7 cellular contexts compared by ENCODE assay signal in genomic region chr12:13864081-13864673, GRCh38.
DNase-seq lines count a peak whose midpoint lies in the region; ATAC-seq and TF ChIP-seq lines count a peak whose summit lies in the region.

No MANE protein-coding gene starts in this region.

- 13 to 14% methylated on average over 9 of the region's 9 CpGs for WGBS in body of pancreas, 2 donors

- H3K36me3 Mint-ChIP-seq in immature natural killer cell, result no peaks in the 10 kb centered on the region

- no peak for TF ChIP-seq POLR2A in body of pancreas (IDR thresholded peaks at IDR 0.05)

- H3K27me3 ChIP-seq in body of pancreas, result no peaks in the 10 kb centered on the region

- no peaks in the 10 kb centered on the region for H3K4me1 ChIP-seq in body of pancreas

- peak; percentile 70 to 84 (median 81) for TF ChIP-seq CTCF in body of pancreas (IDR thresholded peaks at IDR 0.05)

- H3K4me1 Mint-ChIP-seq in immature natural killer cell, result no peaks in the 10 kb centered on the region

- H3K27ac ChIP-seq in body of pancreas, result no peak overlapping the region

- H3K9me3 ChIP-seq in body of pancreas, result no peaks in the 10 kb centered on the region

- H3K9me3 Mint-ChIP-seq in immature natural killer cell, result peaks cover 0 to 2% (median 0%) of the 10 kb centered on the region in 6 donors

- peaks cover 0 to 9% (median 2%) of the 10 kb centered on the region in 3 donors for H3K27me3 Mint-ChIP-seq in immature natural killer cell (ENCODE audit: low read depth in 3 of 3)

- no peak overlapping the region for H3K27ac Mint-ChIP-seq in immature natural killer cell

- DNase-seq in NCI-H1105 (lab: John Stamatoyannopoulos, UW) (peak; percentile 67), SW480 (ENCODE audit: low spot score) (peak; percentile 70), body of pancreas (peak; percentile 84 to 88 (median 85)), immature natural killer cell (peak in 2 of 3 donors; percentile 5 to 12)
- peak; percentile 73 for DNase-seq in stimulated activated CD4-positive, alpha-beta T cell treated with anti-CD3 and anti-CD28 coated beads, Interleukin-15, amount 100 ng/mL, for 24 hours

- intact Hi-C loops in body of pancreas (cut with DNase I), result loop anchor here (10.0 kb wide), 2 partner anchors 81 to 291 kb away; no protein-coding TSS in a partner anchor

- H3K4me3 Mint-ChIP-seq in immature natural killer cell, result no peak overlapping the region

- no peaks in the 10 kb centered on the region for H3K36me3 ChIP-seq in body of pancreas (replicated peaks in 1 of 2; ENCODE audit: insufficient read depth in 1 of 2, low read depth in 2 of 2)

- peak; percentile 92 for ATAC-seq in GM18498 (IDR thresholded peaks at IDR 0.05; ENCODE audit: unreplicated experiment)
- ATAC-seq in HG02678 (IDR thresholded peaks at IDR 0.05; ENCODE audit: unreplicated experiment), result peak; percentile 95
- peak; percentile 87 for ATAC-seq in body of pancreas

- no peak overlapping the region for H3K4me3 ChIP-seq in body of pancreas

Comparison
In these comparisons a context has a peak if more than half of its experiments do, and no peak if none do; other contexts are left out.
1. DNase-seq: peak in every context shown above with its lines; median percentile 85 in body of pancreas; 73 in stimulated activated CD4-positive, alpha-beta T cell treated with anti-CD3 and anti-CD28 coated beads, Interleukin-15, amount 100 ng/mL, for 24 hours; 70 in SW480; 67 in NCI-H1105; 8 in immature natural killer cell.